In the genomic region with DNA sequence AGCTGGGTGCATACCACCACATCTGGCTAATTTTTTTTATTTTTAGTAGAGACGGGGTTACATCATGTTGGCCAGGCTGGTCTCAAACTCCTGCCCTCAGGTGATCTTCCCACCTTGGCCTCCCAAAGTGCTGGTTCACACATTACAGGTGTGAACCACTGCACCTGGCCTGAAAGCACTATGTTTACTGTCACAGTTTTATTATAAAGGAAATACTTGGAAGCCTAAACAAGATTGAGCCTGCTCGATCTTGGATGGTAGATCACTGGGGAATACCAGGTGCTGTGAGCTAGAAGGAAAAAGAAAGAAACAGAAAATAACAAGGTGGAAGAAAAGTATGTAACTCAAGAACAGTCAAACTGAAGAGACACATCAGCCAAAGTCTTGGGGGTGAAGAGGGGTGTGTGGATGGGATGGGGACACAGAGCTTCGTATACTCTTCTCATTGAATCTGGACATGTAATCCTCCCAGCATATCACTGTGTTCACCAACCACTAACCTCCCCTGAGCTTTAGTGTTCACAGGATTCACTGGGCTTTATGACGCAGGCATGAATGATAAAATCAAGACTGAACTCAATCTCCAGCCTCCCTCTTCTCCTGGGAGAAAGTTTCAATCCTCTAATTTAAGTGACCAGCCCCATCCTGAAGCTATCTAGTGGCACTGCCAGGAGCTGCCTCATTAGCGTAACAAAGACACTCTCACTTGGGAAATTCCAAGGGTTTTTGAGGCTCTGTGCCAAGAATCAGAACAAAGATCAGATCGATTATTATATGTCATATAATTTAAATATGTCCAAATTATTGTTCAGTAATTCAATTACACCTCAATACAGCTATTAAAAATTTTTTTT, we compare ENCODE assay signal across 15 cellular contexts. TPM values are rescaled to one million over a fixed set of nuclear protein-coding genes. Genes with fewer than 3 reads are reported as not detected.
DNase-seq lines count a peak whose midpoint lies in the region; ATAC-seq and TF ChIP-seq lines count a peak whose summit lies in the region.
"Had no signal": no experiment of that assay in that cellular context is flagged by ENCODE, and none has a peak within 500 bp of the region (broad histone marks: within the 10 kb centered on the region; RNA-seq: fewer than 3 reads in every experiment).

No MANE protein-coding gene starts in this region.

- H3K4me1 ChIP-seq in HEK293 (ENCODE audit: control insufficient read depth, insufficient read depth, low read length), result no peaks in the 10 kb centered on the region; the same call in 1 of the 2 replicates

- no peak overlapping the region for H3K27ac ChIP-seq in HEK293 (ENCODE audit: extremely low read depth, low read depth, low read length)
- H3K27ac ChIP-seq: stomach had no signal

- H3K36me3 Mint-ChIP-seq in CD14-positive monocyte, result peaks cover 5 to 20% of the 10 kb centered on the region in 2 donors
- peaks cover 5% of the 10 kb centered on the region for H3K36me3 Mint-ChIP-seq in memory B cell

- H3K4me1 Mint-ChIP-seq in CD14-positive monocyte (peaks cover 28% of the 10 kb centered on the region), memory B cell (peaks cover 38% of the 10 kb centered on the region)

- DNase-seq in CD14-positive monocyte (ENCODE audit: low spot score) (no peak), astrocyte of the hippocampus (ENCODE audit: low read depth, low spot score) (peak; percentile 38), memory B cell (ENCODE audit: low spot score in 2 of 2) (no peak), NCI-H1694 (lab: John Stamatoyannopoulos, UW) (no peak), NCI-H2107 (lab: John Stamatoyannopoulos, UW) (no peak), anterior cingulate cortex (lab: John Stamatoyannopoulos, UW) (no peak)
- no peak for DNase-seq in stimulated activated CD8-positive, alpha-beta memory T cell treated with anti-CD3 and anti-CD28 coated beads, Interleukin-4, amount 100 ng/mL, for 48 hours
- DNase-seq: HCEC 1CT; midbrain; NCI-H146; NCI-H82; SIG-M5; stimulated activated CD4-positive, alpha-beta T cell treated with anti-CD3 and anti-CD28 coated beads, Interleukin-1b, Interleukin-23, amount 100 ng/mL, for 48 hours; stomach had no signal

- H3K9me3 ChIP-seq in HEK293 (ENCODE audit: control insufficient read depth, insufficient read depth, low read depth, low read length), result no peaks in the 10 kb centered on the region
- H3K9me3 ChIP-seq: stomach had no signal

- no peaks in the 10 kb centered on the region for H3K36me3 ChIP-seq in HEK293 (ENCODE audit: control insufficient read depth in 2 of 2, insufficient read depth in 1 of 2, low read length in 2 of 2)

- H3K27me3 Mint-ChIP-seq in CD14-positive monocyte (ENCODE audit: low read depth in 3 of 3) (no peaks in the 10 kb centered on the region), memory B cell (no peaks in the 10 kb centered on the region)

- POLR2A ChIA-PET in HEK293 (lab: Yijun Ruan, JAX), result no interaction called here

- no peaks in the 10 kb centered on the region for H3K9me3 Mint-ChIP-seq in CD14-positive monocyte
- no peaks in the 10 kb centered on the region for H3K9me3 Mint-ChIP-seq in memory B cell

- no peak overlapping the region for H3K4me3 ChIP-seq in HEK293 (ENCODE audit: low read depth, low read length)
- H3K4me3 ChIP-seq: stomach had no signal

- H3K4me3 Mint-ChIP-seq in CD14-positive monocyte (no peak overlapping the region), memory B cell (no peak overlapping the region)

- CTCF ChIA-PET in HEK293 (lab: Yijun Ruan, JAX), result no interaction called here

- peak overlapping the region in 5 of 7 donors; percentile 6 to 69 (median 18) for H3K27ac Mint-ChIP-seq in CD14-positive monocyte
- H3K27ac Mint-ChIP-seq in memory B cell, result peak overlapping the region; percentile 71

- no peak for ATAC-seq in memory B cell (ENCODE audit: low read depth)

- TF ChIP-seq CTCF in CD14-positive monocyte (IDR thresholded peaks at IDR 0.05), result no peak
- TF ChIP-seq CTCF in HEK293 (tag by site-specific recombination; IDR thresholded peaks at IDR 0.05), result no peak

- intact Hi-C loops in CD14-positive monocyte (cut with micrococcal nuclease), result no loop called here

TF ChIP-seq in HEK293, 187 proteins besides CTCF, POLR2A, EP300 and RAD21:
- TF ChIP-seq, protein P1, sequence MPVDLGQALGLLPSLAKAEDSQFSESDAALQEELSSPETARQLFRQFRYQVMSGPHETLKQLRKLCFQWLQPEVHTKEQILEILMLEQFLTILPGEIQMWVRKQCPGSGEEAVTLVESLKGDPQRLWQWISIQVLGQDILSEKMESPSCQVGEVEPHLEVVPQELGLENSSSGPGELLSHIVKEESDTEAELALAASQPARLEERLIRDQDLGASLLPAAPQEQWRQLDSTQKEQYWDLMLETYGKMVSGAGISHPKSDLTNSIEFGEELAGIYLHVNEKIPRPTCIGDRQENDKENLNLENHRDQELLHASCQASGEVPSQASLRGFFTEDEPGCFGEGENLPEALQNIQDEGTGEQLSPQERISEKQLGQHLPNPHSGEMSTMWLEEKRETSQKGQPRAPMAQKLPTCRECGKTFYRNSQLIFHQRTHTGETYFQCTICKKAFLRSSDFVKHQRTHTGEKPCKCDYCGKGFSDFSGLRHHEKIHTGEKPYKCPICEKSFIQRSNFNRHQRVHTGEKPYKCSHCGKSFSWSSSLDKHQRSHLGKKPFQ (tag by site-specific recombination; IDR thresholded peaks at IDR 0.05), result peak; percentile 84
- TF ChIP-seq, protein P2, sequence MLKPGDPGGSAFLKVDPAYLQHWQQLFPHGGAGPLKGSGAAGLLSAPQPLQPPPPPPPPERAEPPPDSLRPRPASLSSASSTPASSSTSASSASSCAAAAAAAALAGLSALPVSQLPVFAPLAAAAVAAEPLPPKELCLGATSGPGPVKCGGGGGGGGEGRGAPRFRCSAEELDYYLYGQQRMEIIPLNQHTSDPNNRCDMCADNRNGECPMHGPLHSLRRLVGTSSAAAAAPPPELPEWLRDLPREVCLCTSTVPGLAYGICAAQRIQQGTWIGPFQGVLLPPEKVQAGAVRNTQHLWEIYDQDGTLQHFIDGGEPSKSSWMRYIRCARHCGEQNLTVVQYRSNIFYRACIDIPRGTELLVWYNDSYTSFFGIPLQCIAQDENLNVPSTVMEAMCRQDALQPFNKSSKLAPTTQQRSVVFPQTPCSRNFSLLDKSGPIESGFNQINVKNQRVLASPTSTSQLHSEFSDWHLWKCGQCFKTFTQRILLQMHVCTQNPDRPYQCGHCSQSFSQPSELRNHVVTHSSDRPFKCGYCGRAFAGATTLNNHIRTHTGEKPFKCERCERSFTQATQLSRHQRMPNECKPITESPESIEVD (tag by site-specific recombination; IDR thresholded peaks at IDR 0.05), result no peak
- no peak for TF ChIP-seq GLI4 (tag by site-specific recombination; IDR thresholded peaks at IDR 0.05)

RNA-seq across cellular contexts. Expression of a gene that starts 40.9 kb away (rescaled TPM):
- 10 to 100 TPM; 14.2 to 17.7 TPM for polyA plus RNA-seq in CD14-positive monocyte
